Comparison of ENCODE assay signal across 12 cellular contexts in genomic region chr6:35300848-35301247, GRCh38. TPM values are rescaled to one million over a fixed set of nuclear protein-coding genes. Genes with fewer than 3 reads are reported as not detected.
A peak's percentile ranks its signal among the peaks of the same experiment; 100 is the strongest.
DNase-seq lines count a peak whose midpoint lies in the region; ATAC-seq lines count a peak whose summit lies in the region.
"Had no signal": no experiment of that assay in that cellular context is flagged by ENCODE, and none has a peak within 500 bp of the region (broad histone marks: within the 10 kb centered on the region; RNA-seq: fewer than 3 reads in every experiment).

No MANE protein-coding gene starts in this region.

- peaks cover 53% of the 10 kb centered on the region for H3K4me1 Mint-ChIP-seq in T-helper 17 cell

- H3K27ac Mint-ChIP-seq in T-helper 17 cell, result peak overlapping the region; percentile 98

- H3K27me3 Mint-ChIP-seq in T-helper 17 cell, result no peaks in the 10 kb centered on the region

- DNase-seq in NOMO-1 treated with DMSO at 0.1 percent for 48 hours (lab: John Stamatoyannopoulos, UW; ENCODE audit: unreplicated experiment) (peak; percentile 11), NOMO-1 treated with dmso at 0.1 percent for 144 hours (lab: John Stamatoyannopoulos, UW; ENCODE audit: unreplicated experiment) (no peak), T-helper 17 cell (peak in 1 of 3 donors; percentile 43), foreskin melanocyte (no peak), NCI-H1436 (lab: John Stamatoyannopoulos, UW) (no peak)
- peak; percentile 63 for DNase-seq in central memory CD4-positive, alpha-beta T cell
- peak; percentile 24 to 56 (median 39) for DNase-seq in stimulated activated naive CD4-positive, alpha-beta T cell (lab: John Stamatoyannopoulos, UW)
- DNase-seq: dorsolateral prefrontal cortex, hippocampal formation, testis had no signal

- H3K9me3 ChIP-seq in T-helper 17 cell (ENCODE audit: control insufficient read depth, low read length, poor library complexity, severe bottlenecking), result no peaks in the 10 kb centered on the region
- H3K9me3 ChIP-seq: SJSA1, testis had no signal

- peak overlapping the region; percentile 97 for H3K4me3 Mint-ChIP-seq in T-helper 17 cell

- peak; percentile 45 for ATAC-seq in T-helper 17 cell
- no peak for ATAC-seq in GM19351 (IDR thresholded peaks at IDR 0.05; ENCODE audit: unreplicated experiment)

- H3K36me3 Mint-ChIP-seq in T-helper 17 cell (ENCODE audit: low read depth), result peaks cover 13% of the 10 kb centered on the region

RNA-seq across cellular contexts. Expression of gene DEF6, which starts 3.2 kb away (rescaled TPM):
- total RNA-seq in T-helper 17 cell, result 100 to 1,000 TPM; 193 to 206 TPM

RNA-seq across cellular contexts. Expression of gene ZNF76, which starts 41.3 kb away (rescaled TPM):
- 10 to 100 TPM; 50.0 to 60.8 TPM for total RNA-seq in T-helper 17 cell

RNA-seq across cellular contexts. Expression of gene PPARD, which starts 41.5 kb away (rescaled TPM):
- 10 to 100 TPM; 25.0 to 29.9 TPM for total RNA-seq in T-helper 17 cell

Comparison
In these comparisons a context has a peak if more than half of its experiments do, and no peak if none do; other contexts are left out.
1. DNase-seq: peak in NOMO-1 treated with DMSO at 0.1 percent for 48 hours (single experiment), central memory CD4-positive, alpha-beta T cell (single experiment) and stimulated activated naive CD4-positive, alpha-beta T cell (6 of 6); none in NOMO-1 treated with dmso at 0.1 percent for 144 hours (single experiment), foreskin melanocyte (single experiment) and NCI-H1436 (single experiment).